1 cellular context compared by ENCODE assay signal in genomic region chr10:28947209-28947608, GRCh38.
TF ChIP-seq lines count a peak whose summit lies in the region.

No MANE protein-coding gene starts in this region.

TF ChIP-seq in HepG2, 621 proteins besides CTCF, POLR2A, EP300 and RAD21 (continued from another document):
- TF ChIP-seq ZNF644 (CRISPR knock-in tag; IDR thresholded peaks at IDR 0.05; ENCODE audit: low read depth): no peak
